In genomic region chr2:69773201-69773600, GRCh38 we compare ENCODE assay signal across 9 cellular contexts. TPM values are rescaled to one million over a fixed set of nuclear protein-coding genes. Genes with fewer than 3 reads are reported as not detected.
A peak's percentile ranks its signal among the peaks of the same experiment; 100 is the strongest.
DNase-seq lines count a peak whose midpoint lies in the region; ATAC-seq and TF ChIP-seq lines count a peak whose summit lies in the region.
"Had no signal": no experiment of that assay in that cellular context is flagged by ENCODE, and none has a peak within 500 bp of the region (broad histone marks: within the 10 kb centered on the region; RNA-seq: fewer than 3 reads in every experiment).

No MANE protein-coding gene starts in this region.

- H3K27ac Mint-ChIP-seq in Calu3 (ENCODE audit: unreplicated experiment): peak overlapping the region; percentile 82

- no peak overlapping the region for H3K9ac ChIP-seq in parathyroid adenoma

- peaks cover 11% of the 10 kb centered on the region for H3K79me2 ChIP-seq in parathyroid adenoma

- no peak for ATAC-seq in HG03565 (IDR thresholded peaks at IDR 0.05; ENCODE audit: unreplicated experiment)

- H3K27me3 ChIP-seq in parathyroid adenoma (ENCODE audit: control insufficient read depth, insufficient read depth, low read length): no peaks in the 10 kb centered on the region

- no peaks in the 10 kb centered on the region for H3K9me3 Mint-ChIP-seq in Calu3 (ENCODE audit: low read depth, unreplicated experiment)

- DNase-seq in Calu3 (no peak), NCI-H226 (peak; percentile 24), coronary artery (ENCODE audit: low spot score) (no peak), COLO668 (lab: John Stamatoyannopoulos, UW; ENCODE audit: unreplicated experiment) (no peak), SHP77 treated with DMSO at 0.1 percent for 48 hours (lab: John Stamatoyannopoulos, UW) (no peak), NCI-H1092 (lab: John Stamatoyannopoulos, UW) (no peak)
- DNase-seq: NCI-H1105 had no signal

- no peaks in the 10 kb centered on the region for H3K9me3 ChIP-seq in parathyroid adenoma (ENCODE audit: control insufficient read depth, low read length)

- H3K27ac ChIP-seq in coronary artery (peak overlapping the region; percentile 4 to 39), parathyroid adenoma (peak overlapping the region; percentile 25)

- no peak overlapping the region for H2AFZ ChIP-seq in parathyroid adenoma

- H3K36me3 Mint-ChIP-seq in Calu3 (ENCODE audit: insufficient read depth, unreplicated experiment): peaks cover 89% of the 10 kb centered on the region

- H3K4me3 ChIP-seq in coronary artery (no peak overlapping the region), parathyroid adenoma (ENCODE audit: low read depth, low read length) (no peak overlapping the region)

- TF ChIP-seq CTCF in Calu3 (IDR thresholded peaks at IDR 0.05; ENCODE audit: unreplicated experiment): no peak
- TF ChIP-seq CTCF in coronary artery (IDR thresholded peaks at IDR 0.05): no peak
- no peak for TF ChIP-seq CTCF in parathyroid adenoma (IDR thresholded peaks at IDR 0.05)

- peaks cover 91% of the 10 kb centered on the region for H3K4me1 Mint-ChIP-seq in Calu3 (ENCODE audit: low read depth, unreplicated experiment)

- no peak overlapping the region for H3K4me2 ChIP-seq in parathyroid adenoma (ENCODE audit: low read length)

- peaks cover 30% of the 10 kb centered on the region for H3K4me1 ChIP-seq in parathyroid adenoma

- CTCF ChIA-PET in Calu3 (lab: Charles Lee): interaction anchor here (1.1 kb wide), 1 partner anchor 17 kb away, joined by 3 read pairs; no protein-coding TSS in a partner anchor

- intact Hi-C loops in Calu3 (cut with micrococcal nuclease; ENCODE audit: unreplicated experiment): no loop called here

- no peak overlapping the region for H3K4me3 Mint-ChIP-seq in Calu3 (ENCODE audit: low read depth, unreplicated experiment)

- no TSS peak for BruUV-seq in Calu3 (replicated peaks; lab: Mats Ljungman, UMichigan)

- H3K36me3 ChIP-seq in parathyroid adenoma (ENCODE audit: control insufficient read depth, insufficient read depth, low read length): no peaks in the 10 kb centered on the region

- H3K27me3 Mint-ChIP-seq in Calu3 (ENCODE audit: unreplicated experiment): no peaks in the 10 kb centered on the region

RNA-seq across cellular contexts. Expression of gene ANXA4, which starts 31.3 kb away (rescaled TPM):
- 1,439 and 1,638 TPM in 2 replicates for total RNA-seq in Calu3 (2022)

RNA-seq across cellular contexts. Expression of gene GMCL1, which starts 56.3 kb away (rescaled TPM):
- 63.8 and 76.4 TPM in 2 replicates for total RNA-seq in Calu3 (2022)
